Comparison of ENCODE assay signal across 12 cellular contexts in genomic region chr6:84568971-84569370, GRCh38.
DNase-seq lines count a peak whose midpoint lies in the region; ATAC-seq and TF ChIP-seq lines count a peak whose summit lies in the region.
"Had no signal": no experiment of that assay in that cellular context is flagged by ENCODE, and none has a peak within 500 bp of the region (broad histone marks: within the 10 kb centered on the region; RNA-seq: fewer than 3 reads in every experiment).

No MANE protein-coding gene starts in this region.

- no peak overlapping the region for H3K27ac Mint-ChIP-seq in activated naive CD8-positive, alpha-beta T cell treated with anti-CD3 and anti-CD28 coated beads, Interleukin-2, amount 50 U/mL, for 24 hours
- H3K27ac Mint-ChIP-seq in T-helper 17 cell: no peak overlapping the region
- H3K27ac Mint-ChIP-seq: stimulated activated naive CD8-positive, alpha-beta T cell treated with anti-CD3 and anti-CD28 coated beads, Interleukin-15, Interleukin-2, amounts not matched to agents 100 ng/mL and 50 ng/mL, for 24 hours had no signal

- no peaks in the 10 kb centered on the region for H3K36me3 ChIP-seq in IMR-90 (ENCODE audit: control insufficient read depth, insufficient read depth, low read length)
- H3K36me3 ChIP-seq: colonic mucosa had no signal

- H2BK20ac ChIP-seq in IMR-90 (ENCODE audit: low read depth, low read length): no peak overlapping the region

- no peak for TF ChIP-seq POLR2A in IMR-90 (IDR thresholded peaks at IDR 0.05; ENCODE audit: low read depth, low read length)

- no peak overlapping the region for H3K4me2 ChIP-seq in IMR-90 (ENCODE audit: low read depth, low read length)

- DNase-seq in DMS114 treated with DMSO at 0.1 percent for 48 hours (lab: John Stamatoyannopoulos, UW; ENCODE audit: unreplicated experiment): peak; percentile 0
- DNase-seq in IMR-90: peak; percentile 7
- peak; percentile 69 for DNase-seq in amniotic epithelial cell (ENCODE audit: low read depth)
- DNase-seq in left lobe of liver (ENCODE audit: low spot score): no peak
- no peak for DNase-seq in activated naive CD8-positive, alpha-beta T cell treated with anti-CD3 and anti-CD28 coated beads, Interleukin-2, amount 50 U/mL, for 24 hours
- no peak for DNase-seq in NCI-H2196 treated with DMSO at 0.1 percent for 48 hours (lab: John Stamatoyannopoulos, UW; ENCODE audit: unreplicated experiment)
- DNase-seq in T-helper 17 cell: no peak
- DNase-seq: colonic mucosa, left cardiac atrium had no signal

- no peaks in the 10 kb centered on the region for H3K9me1 ChIP-seq in IMR-90 (ENCODE audit: insufficient read depth, low read length)

- H3K14ac ChIP-seq in IMR-90 (replicated peaks; ENCODE audit: low read depth, low read length): no peak overlapping the region

- peaks cover 21% of the 10 kb centered on the region for H3K9me3 Mint-ChIP-seq in activated naive CD8-positive, alpha-beta T cell treated with anti-CD3 and anti-CD28 coated beads, Interleukin-2, amount 50 U/mL, for 24 hours

- dilution Hi-C loops in IMR-90 (cut with HindIII; ENCODE audit: low sequenced_read_pairs, unreplicated experiment): no loop called here

- no peak overlapping the region for H3K4me3 Mint-ChIP-seq in activated naive CD8-positive, alpha-beta T cell treated with anti-CD3 and anti-CD28 coated beads, Interleukin-2, amount 50 U/mL, for 24 hours
- no peak overlapping the region for H3K4me3 Mint-ChIP-seq in T-helper 17 cell
- H3K4me3 Mint-ChIP-seq: stimulated activated naive CD8-positive, alpha-beta T cell treated with anti-CD3 and anti-CD28 coated beads, Interleukin-15, Interleukin-2, amounts not matched to agents 100 ng/mL and 50 ng/mL, for 24 hours had no signal

- TF ChIP-seq CTCF in IMR-90 (conservative IDR thresholded peaks at IDR 0.05; ENCODE audit: low read depth, low read length): peak; percentile 20; the same call in 1 of the 2 replicates

- no peak overlapping the region for H3K23ac ChIP-seq in IMR-90 (ENCODE audit: low read depth, low read length)

- H3K27me3 Mint-ChIP-seq in activated naive CD8-positive, alpha-beta T cell treated with anti-CD3 and anti-CD28 coated beads, Interleukin-2, amount 50 U/mL, for 24 hours: no peaks in the 10 kb centered on the region
- H3K27me3 Mint-ChIP-seq in T-helper 17 cell: no peaks in the 10 kb centered on the region
- H3K27me3 Mint-ChIP-seq: stimulated activated naive CD8-positive, alpha-beta T cell treated with anti-CD3 and anti-CD28 coated beads, Interleukin-15, Interleukin-2, amounts not matched to agents 100 ng/mL and 50 ng/mL, for 24 hours had no signal

- no peaks in the 10 kb centered on the region for H4K20me1 ChIP-seq in IMR-90 (ENCODE audit: insufficient read depth, low read length)

- no peak overlapping the region for H3K9ac ChIP-seq in IMR-90 (ENCODE audit: low read depth, low read length)

- H3K4ac ChIP-seq in IMR-90 (ENCODE audit: low read depth, low read length): no peak overlapping the region

- in situ Hi-C loops in IMR-90 (cut with MboI; ENCODE audit: low sequenced_read_pairs): no loop called here

- H3K18ac ChIP-seq in IMR-90 (ENCODE audit: low read depth, low read length): no peak overlapping the region

- BruUV-seq in IMR-90 (replicated peaks; lab: Mats Ljungman, UMichigan): no TSS peak

- no peak overlapping the region for H4K5ac ChIP-seq in IMR-90 (ENCODE audit: low read depth, low read length)

- no peaks in the 10 kb centered on the region for H3K4me1 Mint-ChIP-seq in activated naive CD8-positive, alpha-beta T cell treated with anti-CD3 and anti-CD28 coated beads, Interleukin-2, amount 50 U/mL, for 24 hours
- H3K4me1 Mint-ChIP-seq in T-helper 17 cell: no peaks in the 10 kb centered on the region

- no peaks in the 10 kb centered on the region for H3K9me3 ChIP-seq in IMR-90 (ENCODE audit: control insufficient read depth, insufficient read depth, low read length)
- no peaks in the 10 kb centered on the region for H3K9me3 ChIP-seq in T-helper 17 cell (ENCODE audit: control insufficient read depth, low read length, poor library complexity, severe bottlenecking)
- H3K9me3 ChIP-seq: colonic mucosa had no signal

- no peaks in the 10 kb centered on the region for H3K4me1 ChIP-seq in IMR-90 (ENCODE audit: control insufficient read depth, insufficient read depth, low read length)
- H3K4me1 ChIP-seq: colonic mucosa had no signal

- no peak for TF ChIP-seq RAD21 in IMR-90 (IDR thresholded peaks at IDR 0.05; ENCODE audit: low read length)

- POLR2A ChIA-PET in IMR-90 (lab: Charles Lee; ENCODE audit: unreplicated experiment): no interaction called here

- ATAC-seq in IMR-90 (ENCODE audit: low read depth) (no peak), left lobe of liver (peak; percentile 81), HG03432 (IDR thresholded peaks at IDR 0.05; ENCODE audit: unreplicated experiment) (no peak), T-helper 17 cell (no peak)
- no peak for ATAC-seq in activated naive CD8-positive, alpha-beta T cell treated with anti-CD3 and anti-CD28 coated beads, Interleukin-2, amount 50 U/mL, for 24 hours
- ATAC-seq: left cardiac atrium had no signal

- no peak overlapping the region for H2AK5ac ChIP-seq in IMR-90 (ENCODE audit: low read depth, low read length)

- H2BK120ac ChIP-seq in IMR-90 (ENCODE audit: low read depth, low read length): no peak overlapping the region

- CTCF ChIA-PET in IMR-90 (lab: Yijun Ruan, JAX): no interaction called here

- no peaks in the 10 kb centered on the region for H3K27me3 ChIP-seq in IMR-90 (ENCODE audit: control insufficient read depth, insufficient read depth, low read length)
- H3K27me3 ChIP-seq: colonic mucosa had no signal

- no peak overlapping the region for H2AK9ac ChIP-seq in IMR-90 (replicated peaks; ENCODE audit: low read depth, low read length, poor library complexity)

- no peak overlapping the region for H4K91ac ChIP-seq in IMR-90 (ENCODE audit: insufficient read depth, low read depth, low read length)

- no peak overlapping the region for H2BK5ac ChIP-seq in IMR-90 (ENCODE audit: low read depth, low read length, poor library complexity, severe bottlenecking)

- H3K27ac ChIP-seq in IMR-90 (ENCODE audit: insufficient read depth, low read length): no peak overlapping the region
- H3K27ac ChIP-seq: colonic mucosa, RWPE1 had no signal

- H3K56ac ChIP-seq in IMR-90 (ENCODE audit: extremely low read depth, insufficient read depth, low read length): no peak overlapping the region

- no peak overlapping the region for H2BK15ac ChIP-seq in IMR-90 (ENCODE audit: low read depth, low read length)

- no peak overlapping the region for H2AFZ ChIP-seq in IMR-90 (replicated peaks; ENCODE audit: low read length, poor library complexity)

- intact Hi-C loops in IMR-90 (cut with micrococcal nuclease): loop anchor here (1.0 to 10.0 kb wide), 3 partner anchors 106 to 141 kb away; no protein-coding TSS in a partner anchor

- no peak overlapping the region for H4K8ac ChIP-seq in IMR-90 (ENCODE audit: low read depth in 2 of 2, low read length in 2 of 2)

- no peak overlapping the region for H3K4me3 ChIP-seq in IMR-90 (ENCODE audit: insufficient read depth, low read depth, low read length)
- H3K4me3 ChIP-seq: colonic mucosa had no signal

- no peaks in the 10 kb centered on the region for H3K36me3 Mint-ChIP-seq in activated naive CD8-positive, alpha-beta T cell treated with anti-CD3 and anti-CD28 coated beads, Interleukin-2, amount 50 U/mL, for 24 hours (ENCODE audit: low read depth)
- no peaks in the 10 kb centered on the region for H3K36me3 Mint-ChIP-seq in T-helper 17 cell (ENCODE audit: low read depth)

- no peaks in the 10 kb centered on the region for H3K79me1 ChIP-seq in IMR-90 (ENCODE audit: low read depth in 1 of 2, low read length in 2 of 2)

TF ChIP-seq in IMR-90, 13 proteins besides CTCF, POLR2A, EP300 and RAD21:
- TF ChIP-seq BHLHE40 (IDR thresholded peaks at IDR 0.05; ENCODE audit: low read depth, low read length) (no peak), USF2 (IDR thresholded peaks at IDR 0.05; ENCODE audit: low read depth, low read length) (no peak), MXI1 (IDR thresholded peaks at IDR 0.05; ENCODE audit: borderline replicate concordance, low read depth, low read length) (no peak), RCOR1 (IDR thresholded peaks at IDR 0.05; ENCODE audit: insufficient replicate concordance, low read length) (no peak), CHD1 (IDR thresholded peaks at IDR 0.05; ENCODE audit: low read depth, low read length) (no peak), ELK1 (IDR thresholded peaks at IDR 0.05; ENCODE audit: borderline replicate concordance, low read depth, low read length) (no peak), CEBPB (IDR thresholded peaks at IDR 0.05; ENCODE audit: low read depth, low read length) (no peak), NFE2L2 (IDR thresholded peaks at IDR 0.05; ENCODE audit: low read depth, low read length) (no peak), FOS (IDR thresholded peaks at IDR 0.05; ENCODE audit: low read depth, low read length) (no peak)

Comparison
In these comparisons a context has a peak if more than half of its experiments do, and no peak if none do; other contexts are left out.
1. DNase-seq: peak in DMS114 treated with DMSO at 0.1 percent for 48 hours (single experiment), IMR-90 (single experiment) and amniotic epithelial cell (single experiment); none in left lobe of liver (single experiment), activated naive CD8-positive, alpha-beta T cell treated with anti-CD3 and anti-CD28 coated beads, Interleukin-2, amount 50 U/mL, for 24 hours (single experiment), NCI-H2196 treated with DMSO at 0.1 percent for 48 hours (single experiment) and T-helper 17 cell (0 of 3).